Comparison of ENCODE assay signal across 8 cellular contexts in the genomic region with DNA sequence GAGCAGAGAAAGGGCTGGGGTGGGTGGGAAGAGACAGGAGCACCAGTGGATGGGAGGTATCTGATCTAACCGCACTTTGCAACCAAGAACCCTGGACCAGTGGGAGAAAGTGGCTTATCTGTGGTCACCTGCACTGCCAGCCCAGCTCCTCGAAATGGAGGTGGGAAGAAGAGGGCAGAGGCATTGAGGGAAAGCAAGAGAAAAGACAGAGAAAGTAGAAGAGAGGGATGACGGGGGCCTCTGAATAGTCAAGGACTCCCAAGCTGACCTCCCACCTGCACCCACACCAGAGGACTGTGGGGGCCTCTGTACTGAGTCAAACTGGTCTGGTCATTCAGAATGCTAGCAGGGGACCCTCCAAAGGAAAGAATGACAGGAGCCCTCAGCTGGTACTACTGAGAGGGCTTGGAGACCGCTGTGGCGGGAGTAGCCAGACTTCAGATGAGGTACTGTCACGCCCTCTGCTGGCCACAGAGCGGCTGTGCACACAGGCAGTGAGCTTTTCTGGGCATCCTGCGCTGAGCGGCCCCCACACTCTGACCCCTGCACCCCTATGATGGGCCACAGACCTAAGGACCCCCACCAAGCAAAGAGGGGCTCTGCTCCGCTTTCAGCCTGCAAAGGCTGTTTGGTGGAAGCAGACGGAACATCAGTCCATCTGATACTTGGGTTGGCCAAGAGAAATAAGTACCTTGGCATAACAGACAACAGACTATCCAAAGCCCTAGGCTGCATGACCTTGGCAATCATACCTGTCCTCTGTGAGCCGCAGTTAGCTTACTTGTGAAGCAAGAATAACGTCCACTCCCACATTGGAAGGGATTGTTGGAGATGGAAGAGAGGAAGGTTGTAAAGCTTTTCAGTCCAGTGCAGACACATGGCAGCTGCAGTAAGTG.
A peak's percentile ranks its signal among the peaks of the same experiment; 100 is the strongest.
DNase-seq lines count a peak whose midpoint lies in the region; ATAC-seq and TF ChIP-seq lines count a peak whose summit lies in the region.

No MANE protein-coding gene starts in this region.

- peak; percentile 31 for ATAC-seq in activated B cell treated with CpG ODN at 0.5 μM for 24 hours (ENCODE audit: low read depth)
- ATAC-seq in central memory CD8-positive, alpha-beta T cell (replicated peaks; ENCODE audit: extremely low read depth, poor library complexity, severe bottlenecking) = no peak
- ATAC-seq in GM21723 (IDR thresholded peaks at IDR 0.05; ENCODE audit: unreplicated experiment) = no peak

- CTCF ChIA-PET in activated B cell treated with CpG ODN at 0.5 μM for 24 hours (lab: Charles Lee) = interaction anchor here (0.9 to 1.5 kb wide), 3 partner anchors 9 to 399 kb away, joined by 3 to 5 read pairs (median 4); no protein-coding TSS in a partner anchor

- no peak overlapping the region for H3K4me3 Mint-ChIP-seq in activated B cell treated with CpG ODN at 0.5 μM for 24 hours
- no peak overlapping the region for H3K4me3 Mint-ChIP-seq in central memory CD8-positive, alpha-beta T cell

- peaks cover 13% of the 10 kb centered on the region for H3K27me3 Mint-ChIP-seq in activated B cell treated with CpG ODN at 0.5 μM for 24 hours
- peaks cover 27% of the 10 kb centered on the region for H3K27me3 Mint-ChIP-seq in central memory CD8-positive, alpha-beta T cell

- no peak overlapping the region for H3K27ac Mint-ChIP-seq in activated B cell treated with CpG ODN at 0.5 μM for 24 hours
- no peak overlapping the region for H3K27ac Mint-ChIP-seq in central memory CD8-positive, alpha-beta T cell (ENCODE audit: low read depth)

- no peak for TF ChIP-seq CTCF in activated B cell treated with CpG ODN at 0.5 μM for 24 hours (IDR thresholded peaks at IDR 0.05)

- H3K36me3 Mint-ChIP-seq in activated B cell treated with CpG ODN at 0.5 μM for 24 hours (ENCODE audit: low read depth) = no peaks in the 10 kb centered on the region
- H3K36me3 Mint-ChIP-seq in central memory CD8-positive, alpha-beta T cell (ENCODE audit: insufficient read depth) = no peaks in the 10 kb centered on the region

- H3K9me3 Mint-ChIP-seq in activated B cell treated with CpG ODN at 0.5 μM for 24 hours = no peaks in the 10 kb centered on the region
- H3K9me3 Mint-ChIP-seq in central memory CD8-positive, alpha-beta T cell = no peaks in the 10 kb centered on the region

- POLR2A ChIA-PET in activated B cell treated with CpG ODN at 0.5 μM for 24 hours (lab: Charles Lee) = no interaction called here

- DNase-seq in SIG-M5 treated with dmso at 0.1 percent for 504 hours (lab: John Stamatoyannopoulos, UW; ENCODE audit: unreplicated experiment) (peak; percentile 31), SIG-M5 (lab: John Stamatoyannopoulos, UW) (no peak), NCI-H146 treated with DMSO at 0.1 percent for 48 hours (lab: John Stamatoyannopoulos, UW; ENCODE audit: unreplicated experiment) (peak; percentile 27), activated B cell treated with CpG ODN at 0.5 μM for 24 hours (peak; percentile 22), kidney glomerular epithelial cell (lab: John Stamatoyannopoulos, UW) (peak; percentile 19)
- DNase-seq in central memory CD8-positive, alpha-beta T cell (ENCODE audit: low spot score in 2 of 2) = peak; percentile 27 to 38
- DNase-seq in stimulated activated CD4-positive, alpha-beta T cell treated with anti-CD3 and anti-CD28 coated beads, Interleukin-2, amount 100 ng/mL, for 24 hours = peak; percentile 53 to 74

- no peaks in the 10 kb centered on the region for H3K4me1 Mint-ChIP-seq in activated B cell treated with CpG ODN at 0.5 μM for 24 hours
- no peaks in the 10 kb centered on the region for H3K4me1 Mint-ChIP-seq in central memory CD8-positive, alpha-beta T cell

- intact Hi-C loops in activated B cell treated with CpG ODN at 0.5 μM for 24 hours (cut with micrococcal nuclease) = loop anchor here (10.0 kb wide), 1 partner anchor 270 kb away; no protein-coding TSS in a partner anchor
